In genomic region chr6:17987576-17988421, GRCh38 we compare ENCODE assay signal across 8 cellular contexts. TPM values are rescaled to one million over a fixed set of nuclear protein-coding genes. Genes with fewer than 3 reads are reported as not detected.
DNase-seq lines count a peak whose midpoint lies in the region; ATAC-seq and TF ChIP-seq lines count a peak whose summit lies in the region.

TSS of gene KIF13A (minus strand) at chr6:17987635. CDS start at chr6:17987463, 172 bp downstream.

- no peaks in the 10 kb centered on the region for H3K9me3 ChIP-seq in OCI-LY7 (ENCODE audit: low read length)

- no peak within 1 kb of the TSS for H3K27ac ChIP-seq in OCI-LY7 (ENCODE audit: low read depth, low read length, poor library complexity, severe bottlenecking)

- no TSS peak for BruUV-seq in OCI-LY7 (replicated peaks; lab: Mats Ljungman, UMichigan)

- CTCF ChIA-PET in OCI-LY7 (lab: Charles Lee; ENCODE audit: unreplicated experiment), result no interaction called here

- peaks cover 6% of the 10 kb centered on the region for H3K4me1 ChIP-seq in OCI-LY7 (ENCODE audit: insufficient read depth, low read length, poor library complexity, severe bottlenecking)

- DNase-seq in DMS53 treated with DMSO at 0.1 percent for 48 hours (lab: John Stamatoyannopoulos, UW; ENCODE audit: unreplicated experiment) (peak; percentile 63), HT1080 (ENCODE audit: low read depth) (peak; percentile 55), OCI-LY7 (ENCODE audit: low spot score) (peak; percentile 67), Right ventricle myocardium inferior (ENCODE audit: missing footprints) (peak; percentile 85), nucleus accumbens (lab: John Stamatoyannopoulos, UW) (peak in 54 of 56 donors; percentile 11 to 87 (median 67)), SHP77 treated with DMSO at 0.1 percent for 48 hours (lab: John Stamatoyannopoulos, UW) (no peak)
- DNase-seq in activated naive CD8-positive, alpha-beta T cell treated with anti-CD3 and anti-CD28 coated beads, Interleukin-2, amount 50 U/mL, for 24 hours, result peak; percentile 58

- peaks cover 21% of the 10 kb centered on the region for H3K4me1 Mint-ChIP-seq in activated naive CD8-positive, alpha-beta T cell treated with anti-CD3 and anti-CD28 coated beads, Interleukin-2, amount 50 U/mL, for 24 hours

- H3K79me2 ChIP-seq in OCI-LY7 (ENCODE audit: insufficient read depth, low read depth, low read length), result no peaks in the 10 kb centered on the region

- TF ChIP-seq CTCF in OCI-LY7 (conservative IDR thresholded peaks at IDR 0.05; ENCODE audit: low read length), result peak; percentile 27; the same call in 1 of the 2 replicates

- no peaks in the 10 kb centered on the region for H3K36me3 Mint-ChIP-seq in activated naive CD8-positive, alpha-beta T cell treated with anti-CD3 and anti-CD28 coated beads, Interleukin-2, amount 50 U/mL, for 24 hours (ENCODE audit: low read depth)

- intact Hi-C loops in OCI-LY7 (cut with micrococcal nuclease; ENCODE audit: unreplicated experiment), result no loop called here
- intact Hi-C loops in Right ventricle myocardium inferior (cut with DNase I), result loop anchor here (2.0 to 10.0 kb wide), 4 partner anchors 55 to 153 kb away; partner anchors contain the start of gene NHLRC1

- H3K4me3 ChIP-seq in OCI-LY7 (ENCODE audit: low read depth, low read length, poor library complexity, severe bottlenecking), result peak within 1 kb of the TSS; percentile 67

- POLR2A ChIA-PET in OCI-LY7 (lab: Charles Lee), result interaction anchor here (0.6 kb wide), 1 partner anchor 265 kb away, joined by 3 read pairs; no protein-coding TSS in a partner anchor

- H3K4me2 ChIP-seq in OCI-LY7 (ENCODE audit: low read length), result peak within 1 kb of the TSS; percentile 87

- no peaks in the 10 kb centered on the region for H3K36me3 ChIP-seq in OCI-LY7 (ENCODE audit: insufficient read depth, low read length)

- peak within 1 kb of the TSS; percentile 89 for H2AFZ ChIP-seq in OCI-LY7 (ENCODE audit: low read length)

- H3K9me2 ChIP-seq in OCI-LY7 (ENCODE audit: insufficient read depth, low read length), result no peaks in the 10 kb centered on the region

- no peaks in the 10 kb centered on the region for H4K20me1 ChIP-seq in OCI-LY7 (ENCODE audit: insufficient read depth, low read length)

- H3K27me3 Mint-ChIP-seq in activated naive CD8-positive, alpha-beta T cell treated with anti-CD3 and anti-CD28 coated beads, Interleukin-2, amount 50 U/mL, for 24 hours, result peaks cover 73% of the 10 kb centered on the region

- H3K27ac Mint-ChIP-seq in activated naive CD8-positive, alpha-beta T cell treated with anti-CD3 and anti-CD28 coated beads, Interleukin-2, amount 50 U/mL, for 24 hours, result no peak within 1 kb of the TSS

- peak within 1 kb of the TSS; percentile 79 for H3K4me3 Mint-ChIP-seq in activated naive CD8-positive, alpha-beta T cell treated with anti-CD3 and anti-CD28 coated beads, Interleukin-2, amount 50 U/mL, for 24 hours

- ATAC-seq in GM21526 (IDR thresholded peaks at IDR 0.05; ENCODE audit: low FRiP score, unreplicated experiment) (peak; percentile 82), Right ventricle myocardium inferior (peak; percentile 75)
- peak; percentile 83 for ATAC-seq in activated naive CD8-positive, alpha-beta T cell treated with anti-CD3 and anti-CD28 coated beads, Interleukin-2, amount 50 U/mL, for 24 hours

- H3K9me3 Mint-ChIP-seq in activated naive CD8-positive, alpha-beta T cell treated with anti-CD3 and anti-CD28 coated beads, Interleukin-2, amount 50 U/mL, for 24 hours, result no peaks in the 10 kb centered on the region

RNA-seq across cellular contexts. Expression of gene KIF13A, which starts in this region (rescaled TPM):
- 23.8 and 26.1 TPM in 2 replicates for total RNA-seq in HT1080 (2014; rRNA removed; shearing (Covaris generic))
- 16.9 and 19.9 TPM in 2 replicates for polyA plus RNA-seq in HT1080 (2015; cell fraction: cytosol; rRNA removed)
- 14.9 and 15.5 TPM in 2 replicates for polyA plus RNA-seq in HT1080 (2015; cell fraction: nucleus; rRNA removed)
- total RNA-seq in OCI-LY7 (2014; rRNA removed; shearing (Covaris generic)), result 1.5 and 2.3 TPM in 2 replicates
- total RNA-seq in OCI-LY7 (2022), result 0.30 TPM in 1 of 2 replicates, not detected in the other
- 57.3 TPM for total RNA-seq in Right ventricle myocardium inferior
